ENCODE assay signal across 8 cellular contexts in the genomic region with DNA sequence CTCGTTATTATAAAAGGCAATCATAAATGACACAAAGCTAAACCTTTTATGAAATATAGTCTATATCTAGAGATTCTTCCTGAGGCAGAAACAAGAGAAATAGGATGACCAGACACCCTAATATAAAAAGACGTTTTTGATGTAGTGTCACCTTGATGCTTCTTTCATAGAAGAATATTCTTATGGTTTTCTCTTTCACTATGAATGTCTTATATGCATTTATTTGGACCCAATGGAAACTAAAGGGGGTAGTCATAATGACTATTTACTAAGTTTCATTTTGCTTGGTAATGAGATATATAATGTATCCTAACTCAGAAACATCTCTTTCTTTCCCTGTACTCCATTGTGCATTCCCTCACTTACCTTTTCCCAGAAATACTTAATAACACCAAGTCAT.
"Had no signal": no experiment of that assay in that cellular context is flagged by ENCODE, and none has a peak within 500 bp of the region (broad histone marks: within the 10 kb centered on the region; RNA-seq: fewer than 3 reads in every experiment).

No MANE protein-coding gene starts in this region.

- H3K27ac Mint-ChIP-seq: HFFc6, IgD-negative memory B cell had no signal

- H3K27me3 Mint-ChIP-seq: IgD-negative memory B cell had no signal

- H2AFZ ChIP-seq: GM23338 had no signal

- H3K4me3 Mint-ChIP-seq: GM23338, H9, HFFc6, IgD-negative memory B cell had no signal

- H3K4me3 ChIP-seq: GM23338 had no signal

- H3K27ac ChIP-seq: HL-60 had no signal

- ATAC-seq: GM23338, HepG2 had no signal

- DNase-seq: H9, HCEC 1CT, HFFc6, KBM-7 had no signal

- H3K4me2 ChIP-seq: GM23338 had no signal
